ENCODE assay signal across 19 cellular contexts in genomic region chr17:17224137-17224536, GRCh38. TPM values are rescaled to one million over a fixed set of nuclear protein-coding genes. Genes with fewer than 3 reads are reported as not detected.
A peak's percentile ranks its signal among the peaks of the same experiment; 100 is the strongest.
DNase-seq lines count a peak whose midpoint lies in the region; ATAC-seq and TF ChIP-seq lines count a peak whose summit lies in the region.
"Had no signal": no experiment of that assay in that cellular context is flagged by ENCODE, and none has a peak within 500 bp of the region (broad histone marks: within the 10 kb centered on the region; RNA-seq: fewer than 3 reads in every experiment).

No MANE protein-coding gene starts in this region.

- peak; percentile 10 for DNase-seq in H7
- peak; percentile 36 for DNase-seq in chondrocyte (ENCODE audit: low spot score)
- peak; percentile 40 for DNase-seq in posterior vena cava (ENCODE audit: low spot score)
- no peak for DNase-seq in NCI-H446 treated with DMSO at 0.1 percent for 48 hours (lab: John Stamatoyannopoulos, UW)
- no peak for DNase-seq in GM03348 (ENCODE audit: low spot score)
- DNase-seq: CD4-positive, CD25-positive, alpha-beta regulatory T cell; CD8-positive, alpha-beta memory T cell; COR-L47; DMS 273 treated with DMSO at 0.1 percent for 48 hours; DMS53; DND-41; EL; HFFc6 had no signal

- no peak overlapping the region for H3K4me3 Mint-ChIP-seq in chondrocyte (ENCODE audit: unreplicated experiment)
- H3K4me3 Mint-ChIP-seq: B cell; CD4-positive, CD25-positive, alpha-beta regulatory T cell; CD8-positive, alpha-beta memory T cell; GM23338; HFFc6; IgD-negative memory B cell had no signal

- no peak for ATAC-seq in HG02938 (IDR thresholded peaks at IDR 0.05; ENCODE audit: unreplicated experiment)
- ATAC-seq: GM23338, HCT116 had no signal

- TF ChIP-seq CTCF in chondrocyte (IDR thresholded peaks at IDR 0.05) = no peak

- H3K4me2 ChIP-seq in BLaER1 = no peak overlapping the region
- H3K4me2 ChIP-seq: GM23338 had no signal

- H3K27ac Mint-ChIP-seq in chondrocyte (ENCODE audit: unreplicated experiment) = no peak overlapping the region
- H3K27ac Mint-ChIP-seq: B cell; CD4-positive, CD25-positive, alpha-beta regulatory T cell; HFFc6 had no signal

- H3K27ac ChIP-seq in BLaER1 = peak overlapping the region; percentile 67

- no peak overlapping the region for H3K9ac ChIP-seq in BLaER1

- 0 out of 2 replicates have a peak, but pooled peaks cover 14% of the 10 kb centered on the region for H4K20me1 ChIP-seq in BLaER1

- no peaks in the 10 kb centered on the region for H3K27me3 ChIP-seq in BLaER1
- H3K27me3 ChIP-seq in H7 (ENCODE audit: control insufficient read depth, insufficient read depth, low read length) = no peaks in the 10 kb centered on the region

- no peaks in the 10 kb centered on the region for H3K9me3 ChIP-seq in BLaER1

- H3K4me1 Mint-ChIP-seq in chondrocyte (ENCODE audit: low read depth) = no peaks in the 10 kb centered on the region
- H3K4me1 Mint-ChIP-seq: B cell; CD4-positive, CD25-positive, alpha-beta regulatory T cell; CD8-positive, alpha-beta memory T cell; GM23338 had no signal

- no peaks in the 10 kb centered on the region for H3K27me3 Mint-ChIP-seq in chondrocyte (ENCODE audit: low read depth)
- H3K27me3 Mint-ChIP-seq: B cell; CD4-positive, CD25-positive, alpha-beta regulatory T cell; CD8-positive, alpha-beta memory T cell; IgD-negative memory B cell had no signal

- intact Hi-C loops in posterior vena cava (cut with DNase I) = no loop called here

- peaks cover 60% of the 10 kb centered on the region for H3K36me3 Mint-ChIP-seq in chondrocyte (ENCODE audit: low read depth)

- H3K4me1 ChIP-seq in BLaER1 = peaks cover 49% of the 10 kb centered on the region

- no peaks in the 10 kb centered on the region for H3K9me3 Mint-ChIP-seq in chondrocyte (ENCODE audit: low read depth)
- H3K9me3 Mint-ChIP-seq: CD4-positive, CD25-positive, alpha-beta regulatory T cell; CD8-positive, alpha-beta memory T cell; GM23338; HFFc6; IgD-negative memory B cell had no signal

- no peak overlapping the region for H3K4me3 ChIP-seq in BLaER1
- H3K4me3 ChIP-seq in H7 (ENCODE audit: insufficient read depth, low read depth, low read length) = no peak overlapping the region
- H3K4me3 ChIP-seq: GM23338 had no signal

- H3K36me3 ChIP-seq in BLaER1 (peaks cover 97% of the 10 kb centered on the region), H7 (replicated peaks; ENCODE audit: control insufficient read depth, insufficient read depth, low read length) (peaks cover 50% of the 10 kb centered on the region)

RNA-seq across cellular contexts. Expression of gene FLCN, which starts 12.8 kb away (rescaled TPM):
- 36.4 and 42.9 TPM in 2 replicates for total RNA-seq in H7 (2014; rRNA removed; shearing (Covaris generic))
- total RNA-seq in chondrocyte = 59.0 to 73.1 TPM (median 71.2 TPM) in 3 replicates
- 10 to 100 TPM; 37.9 to 53.5 TPM for total RNA-seq in posterior vena cava

RNA-seq across cellular contexts. Expression of gene PLD6, which starts 18.0 kb away (rescaled TPM):
- 0.17 TPM in 1 of 2 replicates, not detected in the other for total RNA-seq in H7 (2014; rRNA removed; shearing (Covaris generic))
- 0.55 to 0.68 TPM (median 0.64 TPM) in 3 replicates for total RNA-seq in chondrocyte
- 1 to 10 TPM; 2.9 to 4.4 TPM for total RNA-seq in posterior vena cava
- total RNA-seq: GM23338 had no signal

RNA-seq across cellular contexts. Expression of gene COPS3, which starts 56.9 kb away (rescaled TPM):
- 106 and 125 TPM in 2 replicates for total RNA-seq in H7 (2014; rRNA removed; shearing (Covaris generic))
- 50.9 to 69.0 TPM (median 55.8 TPM) in 3 replicates for total RNA-seq in chondrocyte
- 10 to 100 TPM; 45.3 to 54.6 TPM for total RNA-seq in posterior vena cava

Comparison
In these comparisons a context has a peak if more than half of its experiments do, and no peak if none do; other contexts are left out.
1. DNase-seq: peak in H7 (single experiment), chondrocyte (single experiment) and posterior vena cava (single experiment); none in NCI-H446 treated with DMSO at 0.1 percent for 48 hours (single experiment) and GM03348 (single experiment).